ENCODE assay signal across 13 cellular contexts in the genomic region with DNA sequence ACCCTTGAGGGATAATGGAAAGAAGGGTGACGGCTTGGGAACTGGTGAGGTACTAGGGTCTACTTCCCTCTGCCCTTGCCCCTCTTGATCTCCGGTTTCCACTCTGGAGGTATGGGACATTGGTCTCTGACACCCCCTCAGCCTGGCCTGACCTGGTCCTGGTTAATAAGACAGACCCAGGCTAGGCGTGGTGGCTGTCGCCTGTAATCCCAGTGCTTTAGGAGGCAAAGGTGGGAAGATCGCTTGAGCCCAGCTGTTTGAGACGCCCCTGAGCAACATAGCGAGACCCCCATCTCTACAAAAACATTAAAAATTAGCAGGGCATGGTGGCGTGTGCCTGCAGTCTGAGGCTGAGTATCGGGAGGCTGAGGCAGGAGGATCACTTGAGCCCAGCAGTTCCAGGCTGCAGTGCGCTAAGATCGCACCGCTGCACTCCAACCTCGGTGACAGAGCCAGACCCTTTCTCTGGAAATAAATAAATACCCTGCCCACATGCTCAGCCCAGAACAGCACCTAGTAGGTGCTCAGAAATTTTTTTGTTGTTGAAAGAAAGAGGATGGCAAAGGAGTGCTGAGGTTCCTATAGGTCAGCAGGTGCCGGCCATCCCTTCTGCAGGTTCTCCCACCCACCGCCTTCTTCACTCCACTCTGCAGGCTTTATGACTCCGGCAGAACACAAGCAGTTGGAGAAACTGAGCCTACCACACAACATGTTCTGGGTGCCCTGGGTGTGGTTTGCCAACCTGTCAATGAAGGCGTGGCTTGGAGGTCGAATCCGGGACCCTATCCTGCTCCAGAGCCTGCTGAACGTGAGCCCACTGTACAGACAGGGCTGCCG. TPM values are rescaled to one million over a fixed set of nuclear protein-coding genes. Genes with fewer than 3 reads are reported as not detected.
DNase-seq lines count a peak whose midpoint lies in the region; ATAC-seq, FAIRE-seq and TF ChIP-seq lines count a peak whose summit lies in the region.
"Had no signal": no experiment of that assay in that cellular context is flagged by ENCODE, and none has a peak within 500 bp of the region (broad histone marks: within the 10 kb centered on the region; RNA-seq: fewer than 3 reads in every experiment).

No MANE protein-coding gene starts in this region.

- no peak for FAIRE-seq in K562 (lab: Jason Lieb, UNC)
- FAIRE-seq: G401.6 had no signal

- CTCF ChIA-PET in K562 (lab: Yijun Ruan, JAX; ENCODE audit: low intra/inter-chr PET ratio): no interaction called here

- no peak overlapping the region for H3K4me3 Mint-ChIP-seq in activated T-cell treated with anti-CD3 and anti-CD28 coated beads, Interleukin-2, amount 50 U/mL, for 24 hours

- no peak for TF ChIP-seq RAD21 in K562 (CRISPR knock-in tag; conservative IDR thresholded peaks at IDR 0.05 in 1 of 2, IDR thresholded peaks at IDR 0.05 in 1 of 2)

- in situ Hi-C loops in K562 (cut with MboI): no loop called here

- 66% methylated on average over 18 of the region's 21 CpGs for WGBS in K562 (ENCODE audit: insufficient coverage, low coverage, missing lambda C conversion rate)

- H2AFZ ChIP-seq in K562 (ENCODE audit: low read depth, low read length): no peak overlapping the region

- no peaks in the 10 kb centered on the region for H3K27me3 ChIP-seq in K562 (ENCODE audit: control insufficient read depth in 2 of 2, insufficient read depth in 2 of 2, low read length in 2 of 2)

- TF ChIP-seq CTCF in K562 (IDR thresholded peaks at IDR 0.05 in 2 of 3, conservative IDR thresholded peaks at IDR 0.05 in 1 of 3; ENCODE audit: insufficient read depth in 2 of 3, low read depth in 1 of 3, low read length in 3 of 3): no peak

- H3K36me3 Mint-ChIP-seq in activated T-cell treated with anti-CD3 and anti-CD28 coated beads, Interleukin-2, amount 50 U/mL, for 24 hours (ENCODE audit: low read depth): no peaks in the 10 kb centered on the region

- H3K9ac ChIP-seq in K562 (ENCODE audit: insufficient read depth in 1 of 2, low read depth in 2 of 2, low read length in 2 of 2): no peak overlapping the region

- H3K4me1 Mint-ChIP-seq in activated T-cell treated with anti-CD3 and anti-CD28 coated beads, Interleukin-2, amount 50 U/mL, for 24 hours (ENCODE audit: low read depth): peaks cover 16% of the 10 kb centered on the region

- no peaks in the 10 kb centered on the region for H3K9me3 ChIP-seq in K562 (replicated peaks; ENCODE audit: control insufficient read depth, insufficient read depth, low read depth, low read length)

- no TSS peak for BruUV-seq in K562 (replicated peaks; lab: Mats Ljungman, UMichigan)

- DNase-seq in activated T-cell treated with anti-CD3 and anti-CD28 coated beads, Interleukin-2, amount 50 U/mL, for 24 hours: peak; percentile 25
- DNase-seq in activated T-cell treated with anti-CD3 and anti-CD28 coated beads for 4 hours: no peak
- no peak for DNase-seq in K562 (ENCODE audit: extremely low read depth in 1 of 4, low spot score in 3 of 4)
- DNase-seq in mesenteric fat pad (ENCODE audit: low spot score): peak; percentile 51
- DNase-seq in substantia nigra (lab: John Stamatoyannopoulos, UW): no peak
- DNase-seq in iPS-NIHi7 (ENCODE audit: extremely low spot score): no peak
- no peak for DNase-seq in NCI-H2196 (lab: John Stamatoyannopoulos, UW; ENCODE audit: unreplicated experiment)
- DNase-seq: activated effector memory CD4-positive, alpha-beta T cell treated with Interleukin-2 at 50 U/mL for 16 hours; NCI-H2171 had no signal

- intact Hi-C loops in K562 (cut with micrococcal nuclease): no loop called here

- H3K36me3 ChIP-seq in K562 (ENCODE audit: control insufficient read depth, insufficient read depth, low read length): no peaks in the 10 kb centered on the region

- TF ChIP-seq POLR2A in K562 (conservative IDR thresholded peaks at IDR 0.05): no peak

- peaks cover 27 to 31% of the 10 kb centered on the region in 2 experiments for H3K4me1 ChIP-seq in K562 (replicated peaks in 1 of 2; ENCODE audit: control insufficient read depth in 2 of 2, insufficient read depth in 2 of 2, low read length in 2 of 2)

- H3K4me2 ChIP-seq in K562 (ENCODE audit: insufficient read depth, low read length): no peak overlapping the region

- H3K27ac ChIP-seq in K562 (ENCODE audit: extremely low read depth, low read depth, low read length) (no peak overlapping the region), substantia nigra (ENCODE audit: low read depth, low read length, poor library complexity, severe bottlenecking) (peak overlapping the region; percentile 94)

- no peak for ATAC-seq in K562
- no peak for ATAC-seq in HG03108 (IDR thresholded peaks at IDR 0.05; ENCODE audit: unreplicated experiment)

- no peaks in the 10 kb centered on the region for H3K9me1 ChIP-seq in K562 (ENCODE audit: control insufficient read depth, insufficient read depth, low read length)

- no peaks in the 10 kb centered on the region for H3K79me2 ChIP-seq in K562 (ENCODE audit: control insufficient read depth, insufficient read depth, low read length)

- peaks cover 28% of the 10 kb centered on the region for H3K27me3 Mint-ChIP-seq in activated T-cell treated with anti-CD3 and anti-CD28 coated beads, Interleukin-2, amount 50 U/mL, for 24 hours

- no peaks in the 10 kb centered on the region for H4K20me1 ChIP-seq in K562 (replicated peaks; ENCODE audit: control insufficient read depth, insufficient read depth, low read length)

- POLR2A ChIA-PET in K562 (lab: Yijun Ruan, JAX): interaction anchor here (0.6 to 0.7 kb wide), 4 partner anchors 8 to 175 kb away, joined by 3 to 4 read pairs (median 3); partner anchors contain the start of gene FTH1

- H3K27ac Mint-ChIP-seq in activated T-cell treated with anti-CD3 and anti-CD28 coated beads, Interleukin-2, amount 50 U/mL, for 24 hours: no peak overlapping the region

- no peak for TF ChIP-seq EP300 in K562 (IDR thresholded peaks at IDR 0.05; ENCODE audit: low read length)

- no peaks in the 10 kb centered on the region for H3K9me3 Mint-ChIP-seq in activated T-cell treated with anti-CD3 and anti-CD28 coated beads, Interleukin-2, amount 50 U/mL, for 24 hours
- H3K9me3 Mint-ChIP-seq: IgD-negative memory B cell had no signal

- H3K4me3 ChIP-seq in K562: no peak overlapping the region

RNA-seq across cellular contexts. Expression of gene BEST1, which starts 6.3 kb away (rescaled TPM):
- total RNA-seq in K562 (2011; cell fraction: chromatin; rRNA removed; ENCODE audit: low replicate concordance): 4.5 and 6.1 TPM in 2 replicates
- total RNA-seq in K562 (2011; cell fraction: nucleolus; rRNA removed): 4.7 and 5.5 TPM in 2 replicates
- total RNA-seq in K562 (2011; cell fraction: nucleoplasm; rRNA removed): 4.4 and 5.5 TPM in 2 replicates
- total RNA-seq in K562 (2014; rRNA removed) (0.36 and 0.61 TPM in 2 replicates), K562 (2014; rRNA removed; fragmentation: Illumina TruSeq; extraction: Trizol) (0.35 and 0.40 TPM in 2 replicates), K562 (2015; rRNA removed; fragmentation: Illumina TruSeq; extraction: Trizol) (0.07 and 0.11 TPM in 2 replicates), K562 (2021) (0.85 and 1.0 TPM in 2 replicates), mesenteric fat pad (13.2 TPM)
- polyA plus RNA-seq in K562 (2011; rRNA removed) (0.22 and 0.49 TPM in 2 replicates), K562 (2014; fragmentation: Illumina TruSeq; extraction: Trizol) (0.73 and 0.86 TPM in 2 replicates), K562 (2014; fragmentation: Nextera tagmentation; extraction: Ambion mirVana) (under 1 TPM; 0.27 to 0.62 TPM), K562 (2014; rRNA removed) (1.3 TPM in 2 replicates)
- polyA plus RNA-seq in K562 (2011; cell fraction: cytosol; rRNA removed): 0.15 and 0.35 TPM in 2 replicates
- polyA plus RNA-seq in K562 (2011; cell fraction: nucleus; rRNA removed): 1.4 and 1.9 TPM in 2 replicates
- polyA plus RNA-seq in K562 (2012): 1.0 and 15.0 TPM in 2 replicates
- 0.28 and 0.66 TPM in 2 replicates for polyA minus RNA-seq in K562 (2011; rRNA and poly(A)+ RNA removed)
- not detected in 2 replicates for polyA minus RNA-seq in K562 (2011; cell fraction: cytosol; rRNA and poly(A)+ RNA removed)
- polyA minus RNA-seq in K562 (2011; cell fraction: nucleus; rRNA and poly(A)+ RNA removed): 0.67 and 2.3 TPM in 2 replicates
- total RNA-seq: dermis blood vessel endothelial cell had no signal

RNA-seq across cellular contexts. Expression of gene FTH1, which starts 11.0 kb away (rescaled TPM):
- 340 and 424 TPM in 2 replicates for total RNA-seq in K562 (2011; cell fraction: chromatin; rRNA removed; ENCODE audit: low replicate concordance)
- 235 and 254 TPM in 2 replicates for total RNA-seq in K562 (2011; cell fraction: nucleolus; rRNA removed)
- total RNA-seq in K562 (2011; cell fraction: nucleoplasm; rRNA removed): 466 and 809 TPM in 2 replicates
- total RNA-seq in K562 (2014; rRNA removed) (542 and 714 TPM in 2 replicates), K562 (2014; rRNA removed; fragmentation: Illumina TruSeq; extraction: Trizol) (854 and 941 TPM in 2 replicates), K562 (2015; rRNA removed; fragmentation: Illumina TruSeq; extraction: Trizol) (794 and 802 TPM in 2 replicates), K562 (2021) (1,987 and 1,991 TPM in 2 replicates), mesenteric fat pad (7,690 TPM)
- polyA plus RNA-seq in K562 (2011; rRNA removed) (692 and 749 TPM in 2 replicates), K562 (2014; fragmentation: Illumina TruSeq; extraction: Trizol) (2,369 and 3,146 TPM in 2 replicates), K562 (2014; fragmentation: Nextera tagmentation; extraction: Ambion mirVana) (100 to 1,000 TPM; 370 to 426 TPM), K562 (2014; rRNA removed) (1,104 and 1,916 TPM in 2 replicates)
- 753 and 1,113 TPM in 2 replicates for polyA plus RNA-seq in K562 (2011; cell fraction: cytosol; rRNA removed)
- 360 and 464 TPM in 2 replicates for polyA plus RNA-seq in K562 (2011; cell fraction: nucleus; rRNA removed)
- 2,840 and 5,114 TPM in 2 replicates for polyA plus RNA-seq in K562 (2012)
- polyA minus RNA-seq in K562 (2011; rRNA and poly(A)+ RNA removed): 797 and 971 TPM in 2 replicates
- polyA minus RNA-seq in K562 (2011; cell fraction: cytosol; rRNA and poly(A)+ RNA removed): 687 and 1,035 TPM in 2 replicates
- polyA minus RNA-seq in K562 (2011; cell fraction: nucleus; rRNA and poly(A)+ RNA removed): 101 and 228 TPM in 2 replicates

RNA-seq across cellular contexts. Expression of gene RAB3IL1, which starts 39.0 kb away (rescaled TPM):
- total RNA-seq in K562 (2011; cell fraction: chromatin; rRNA removed; ENCODE audit: low replicate concordance): 21.2 and 46.4 TPM in 2 replicates
- total RNA-seq in K562 (2011; cell fraction: nucleolus; rRNA removed): 27.3 and 33.0 TPM in 2 replicates
- 19.3 and 24.0 TPM in 2 replicates for total RNA-seq in K562 (2011; cell fraction: nucleoplasm; rRNA removed)
- total RNA-seq in K562 (2014; rRNA removed): 17.6 and 19.8 TPM in 2 replicates
- total RNA-seq in K562 (2014; rRNA removed; fragmentation: Illumina TruSeq; extraction: Trizol): 2.0 and 3.7 TPM in 2 replicates
- total RNA-seq in K562 (2015; rRNA removed; fragmentation: Illumina TruSeq; extraction: Trizol): 8.9 and 10.3 TPM in 2 replicates
- 42.6 and 46.2 TPM in 2 replicates for total RNA-seq in K562 (2021)
- 15.5 and 17.7 TPM in 2 replicates for polyA plus RNA-seq in K562 (2011; rRNA removed)
- polyA plus RNA-seq in K562 (2011; cell fraction: cytosol; rRNA removed): 18.3 and 41.7 TPM in 2 replicates
- 25.8 and 42.6 TPM in 2 replicates for polyA plus RNA-seq in K562 (2011; cell fraction: nucleus; rRNA removed)
- 15.9 and 29.1 TPM in 2 replicates for polyA plus RNA-seq in K562 (2012)
- 25.1 and 31.8 TPM in 2 replicates for polyA plus RNA-seq in K562 (2014; fragmentation: Illumina TruSeq; extraction: Trizol)
- under 1 TPM; 0.15 to 0.25 TPM for polyA plus RNA-seq in K562 (2014; fragmentation: Nextera tagmentation; extraction: Ambion mirVana)
- 28.2 and 29.7 TPM in 2 replicates for polyA plus RNA-seq in K562 (2014; rRNA removed)
- 6.1 and 11.2 TPM in 2 replicates for polyA minus RNA-seq in K562 (2011; rRNA and poly(A)+ RNA removed)
- polyA minus RNA-seq in K562 (2011; cell fraction: cytosol; rRNA and poly(A)+ RNA removed): 22.8 and 26.0 TPM in 2 replicates
- polyA minus RNA-seq in K562 (2011; cell fraction: nucleus; rRNA and poly(A)+ RNA removed): 13.3 and 13.9 TPM in 2 replicates
- 36.5 TPM for total RNA-seq in mesenteric fat pad
- polyA plus RNA-seq: IgD-negative memory B cell had no signal

Comparison
In these comparisons a context has a peak if more than half of its experiments do, and no peak if none do; other contexts are left out.
1. DNase-seq: peak in activated T-cell treated with anti-CD3 and anti-CD28 coated beads, Interleukin-2, amount 50 U/mL, for 24 hours (single experiment) and mesenteric fat pad (single experiment); none in activated T-cell treated with anti-CD3 and anti-CD28 coated beads for 4 hours (single experiment), K562 (0 of 4), substantia nigra (0 of 49), iPS-NIHi7 (single experiment) and NCI-H2196 (single experiment).